In genomic region chr3:39810647-39811161, GRCh38 we compare ENCODE assay signal across 10 cellular contexts. TPM values are rescaled to one million over a fixed set of nuclear protein-coding genes. Genes with fewer than 3 reads are reported as not detected.
A peak's percentile ranks its signal among the peaks of the same experiment; 100 is the strongest.
DNase-seq lines count a peak whose midpoint lies in the region; ATAC-seq, FAIRE-seq and TF ChIP-seq lines count a peak whose summit lies in the region.
"Had no signal": no experiment of that assay in that cellular context is flagged by ENCODE, and none has a peak within 500 bp of the region (broad histone marks: within the 10 kb centered on the region; RNA-seq: fewer than 3 reads in every experiment).

No MANE protein-coding gene starts in this region.

- H3K27me3 Mint-ChIP-seq in activated naive CD4-positive, alpha-beta T cell treated with anti-CD3 and anti-CD28 coated beads, Interleukin-2, amount 50 U/mL, for 24 hours = peaks cover 54% of the 10 kb centered on the region
- H3K27me3 Mint-ChIP-seq in chondrocyte (ENCODE audit: low read depth) (peaks cover 55% of the 10 kb centered on the region), naive B cell (peaks cover 55 to 82% (median 80%) of the 10 kb centered on the region in 3 donors)

- peaks cover 18% of the 10 kb centered on the region for H3K4me1 Mint-ChIP-seq in activated naive CD4-positive, alpha-beta T cell treated with anti-CD3 and anti-CD28 coated beads, Interleukin-2, amount 50 U/mL, for 24 hours
- H3K4me1 Mint-ChIP-seq in chondrocyte (ENCODE audit: low read depth) (peaks cover 20% of the 10 kb centered on the region), naive B cell (peaks cover 19 to 27% (median 23%) of the 10 kb centered on the region in 3 donors)

- TF ChIP-seq EP300 in upper lobe of left lung (IDR thresholded peaks at IDR 0.05) = no peak

- peak overlapping the region in 3 of 4 donors; percentile 42 to 59 (median 54) for H3K4me3 ChIP-seq in upper lobe of left lung

- FAIRE-seq in frontal cortex (lab: Jason Lieb, UNC) = no peak

- no peak overlapping the region for H3K27ac Mint-ChIP-seq in activated naive CD4-positive, alpha-beta T cell treated with anti-CD3 and anti-CD28 coated beads, Interleukin-2, amount 50 U/mL, for 24 hours
- no peak overlapping the region for H3K27ac Mint-ChIP-seq in chondrocyte (ENCODE audit: unreplicated experiment)
- peak overlapping the region in 1 of 6 donors; percentile 8 for H3K27ac Mint-ChIP-seq in naive B cell

- H3K27ac ChIP-seq in upper lobe of left lung = no peak overlapping the region

- H3K36me3 ChIP-seq in upper lobe of left lung = no peaks in the 10 kb centered on the region

- TF ChIP-seq CTCF in chondrocyte (IDR thresholded peaks at IDR 0.05) (no peak), upper lobe of left lung (IDR thresholded peaks at IDR 0.05) (no peak)

- H3K27me3 ChIP-seq in upper lobe of left lung = peaks cover 0 to 23% (median 6%) of the 10 kb centered on the region in 4 donors

- TF ChIP-seq POLR2A in upper lobe of left lung (IDR thresholded peaks at IDR 0.05) = no peak

- ATAC-seq in naive B cell (ENCODE audit: low read depth in 2 of 2) (no peak), upper lobe of left lung (ENCODE audit: low FRiP score in 2 of 2) (no peak), GM21528 (IDR thresholded peaks at IDR 0.05; ENCODE audit: low FRiP score, unreplicated experiment) (no peak)

- no peaks in the 10 kb centered on the region for H3K9me3 ChIP-seq in upper lobe of left lung

- no peaks in the 10 kb centered on the region for H3K9me3 Mint-ChIP-seq in activated naive CD4-positive, alpha-beta T cell treated with anti-CD3 and anti-CD28 coated beads, Interleukin-2, amount 50 U/mL, for 24 hours
- no peaks in the 10 kb centered on the region for H3K9me3 Mint-ChIP-seq in chondrocyte (ENCODE audit: low read depth)
- H3K9me3 Mint-ChIP-seq in naive B cell = peaks cover 0 to 11% (median 2%) of the 10 kb centered on the region in 7 donors

- H3K36me3 Mint-ChIP-seq in activated naive CD4-positive, alpha-beta T cell treated with anti-CD3 and anti-CD28 coated beads, Interleukin-2, amount 50 U/mL, for 24 hours = no peaks in the 10 kb centered on the region
- H3K36me3 Mint-ChIP-seq in chondrocyte (ENCODE audit: low read depth) (no peaks in the 10 kb centered on the region), naive B cell (peaks cover 0 to 20% of the 10 kb centered on the region in 2 donors)

- no peak for DNase-seq in activated naive CD4-positive, alpha-beta T cell treated with anti-CD3 and anti-CD28 coated beads, Interleukin-2, amount 50 U/mL, for 16 hours
- DNase-seq in chondrocyte (ENCODE audit: low spot score) (no peak), naive B cell (no peak), upper lobe of left lung (no peak), frontal cortex (ENCODE audit: low spot score in 2 of 2) (no peak), AML-193 (lab: John Stamatoyannopoulos, UW) (no peak)
- DNase-seq: activated CD4-positive, alpha-beta T cell treated with anti-CD3 and anti-CD28 coated beads for 1 hour; NCI-H774 had no signal

- 10% methylated on average over 16 of the region's 16 CpGs for WGBS in upper lobe of left lung, 2 donors

- H3K4me3 Mint-ChIP-seq in activated naive CD4-positive, alpha-beta T cell treated with anti-CD3 and anti-CD28 coated beads, Interleukin-2, amount 50 U/mL, for 24 hours = peak overlapping the region; percentile 61
- H3K4me3 Mint-ChIP-seq in chondrocyte (ENCODE audit: unreplicated experiment) = peak overlapping the region; percentile 72
- peak overlapping the region; percentile 16 to 87 (median 78) for H3K4me3 Mint-ChIP-seq in naive B cell

- peaks cover 12 to 22% (median 14%) of the 10 kb centered on the region in 4 donors for H3K4me1 ChIP-seq in upper lobe of left lung

RNA-seq across cellular contexts. Expression of gene MYRIP, which starts 1.3 kb away (rescaled TPM):
- total RNA-seq in chondrocyte (0.12 to 0.39 TPM in 2 of 3 replicates, not detected in the other), upper lobe of left lung (1 to 10 TPM in 4 of 6 donors, under 1 TPM in 1, not detected in 1; 0.55 to 4.3 (median 2.1) TPM), frontal cortex (10.6 TPM)
- polyA plus RNA-seq in naive B cell (ENCODE audit: low read depth in 6 of 6) = not detected
